In genomic region chr17:27572665-27573064, GRCh38 we compare ENCODE assay signal across 12 cellular contexts. TPM values are rescaled to one million over a fixed set of nuclear protein-coding genes. Genes with fewer than 3 reads are reported as not detected.
DNase-seq lines count a peak whose midpoint lies in the region; ATAC-seq and TF ChIP-seq lines count a peak whose summit lies in the region.
"Had no signal": no experiment of that assay in that cellular context is flagged by ENCODE, and none has a peak within 500 bp of the region (broad histone marks: within the 10 kb centered on the region; RNA-seq: fewer than 3 reads in every experiment).

No MANE protein-coding gene starts in this region.

- no peaks in the 10 kb centered on the region for H3K9me3 Mint-ChIP-seq in activated T-cell treated with anti-CD3 and anti-CD28 coated beads, Interleukin-2, amount 50 U/mL, for 24 hours
- H3K9me3 Mint-ChIP-seq in natural killer cell, result no peaks in the 10 kb centered on the region
- H3K9me3 Mint-ChIP-seq in stimulated activated memory B cell treated with anti-CD40 and anti-IgM and Interleukin-4, amounts not matched to agents 10 μg/mL and 1 μg/mL and 100 μg/mL, for 72 hours, result no peaks in the 10 kb centered on the region

- DNase-seq in activated CD4-positive, alpha-beta T cell treated with anti-CD3 and anti-CD28 coated beads for 24 hours (ENCODE audit: low read depth in 2 of 2), result peak; percentile 43 to 53
- DNase-seq in activated CD4-positive, alpha-beta T cell treated with anti-CD3 and anti-CD28 coated beads for 1 hour, result no peak
- DNase-seq in activated T-cell treated with anti-CD3 and anti-CD28 coated beads, Interleukin-2, amount 50 U/mL, for 24 hours, result peak; percentile 69
- no peak for DNase-seq in natural killer cell
- no peak for DNase-seq in posterior vena cava (ENCODE audit: low spot score)
- no peak for DNase-seq in medulla oblongata (ENCODE audit: extremely low spot score)
- DNase-seq in AG20443 (ENCODE audit: low spot score), result no peak
- DNase-seq: GDM1, NCI-H1417, WERI-Rb-1 had no signal

- H3K27ac Mint-ChIP-seq in activated T-cell treated with anti-CD3 and anti-CD28 coated beads, Interleukin-2, amount 50 U/mL, for 24 hours, result peak overlapping the region; percentile 94
- H3K27ac Mint-ChIP-seq in natural killer cell, result peak overlapping the region; percentile 93 to 94
- H3K27ac Mint-ChIP-seq in stimulated activated memory B cell treated with anti-CD40 and anti-IgM and Interleukin-4, amounts not matched to agents 10 μg/mL and 1 μg/mL and 100 μg/mL, for 72 hours, result peak overlapping the region; percentile 28

- intact Hi-C loops in natural killer cell (cut with micrococcal nuclease), result no loop called here
- intact Hi-C loops in posterior vena cava (cut with DNase I), result no loop called here

- ATAC-seq in natural killer cell, result no peak
- ATAC-seq in stimulated activated memory B cell treated with anti-CD40 and anti-IgM and Interleukin-4, amounts not matched to agents 10 μg/mL and 1 μg/mL and 100 μg/mL, for 72 hours, result no peak
- ATAC-seq: A549 had no signal

- H3K36me3 Mint-ChIP-seq in activated T-cell treated with anti-CD3 and anti-CD28 coated beads, Interleukin-2, amount 50 U/mL, for 24 hours (ENCODE audit: low read depth), result peaks cover 71% of the 10 kb centered on the region
- H3K36me3 Mint-ChIP-seq in natural killer cell, result no peaks in the 10 kb centered on the region
- no peaks in the 10 kb centered on the region for H3K36me3 Mint-ChIP-seq in stimulated activated memory B cell treated with anti-CD40 and anti-IgM and Interleukin-4, amounts not matched to agents 10 μg/mL and 1 μg/mL and 100 μg/mL, for 72 hours

- H3K4me1 Mint-ChIP-seq in activated T-cell treated with anti-CD3 and anti-CD28 coated beads, Interleukin-2, amount 50 U/mL, for 24 hours (ENCODE audit: low read depth), result peaks cover 86% of the 10 kb centered on the region
- peaks cover 74 to 81% of the 10 kb centered on the region in 2 donors for H3K4me1 Mint-ChIP-seq in natural killer cell
- H3K4me1 Mint-ChIP-seq in stimulated activated memory B cell treated with anti-CD40 and anti-IgM and Interleukin-4, amounts not matched to agents 10 μg/mL and 1 μg/mL and 100 μg/mL, for 72 hours, result peaks cover 28% of the 10 kb centered on the region

- peak overlapping the region; percentile 59 for H3K4me3 Mint-ChIP-seq in activated T-cell treated with anti-CD3 and anti-CD28 coated beads, Interleukin-2, amount 50 U/mL, for 24 hours
- H3K4me3 Mint-ChIP-seq in natural killer cell, result no peak overlapping the region
- no peak overlapping the region for H3K4me3 Mint-ChIP-seq in stimulated activated memory B cell treated with anti-CD40 and anti-IgM and Interleukin-4, amounts not matched to agents 10 μg/mL and 1 μg/mL and 100 μg/mL, for 72 hours

- no peak for TF ChIP-seq CTCF in natural killer cell (IDR thresholded peaks at IDR 0.05)

- H3K27me3 Mint-ChIP-seq in activated T-cell treated with anti-CD3 and anti-CD28 coated beads, Interleukin-2, amount 50 U/mL, for 24 hours, result no peaks in the 10 kb centered on the region
- no peaks in the 10 kb centered on the region for H3K27me3 Mint-ChIP-seq in natural killer cell (ENCODE audit: low read depth in 2 of 2)
- H3K27me3 Mint-ChIP-seq in stimulated activated memory B cell treated with anti-CD40 and anti-IgM and Interleukin-4, amounts not matched to agents 10 μg/mL and 1 μg/mL and 100 μg/mL, for 72 hours, result no peaks in the 10 kb centered on the region

RNA-seq across cellular contexts. Expression of gene LGALS9, which starts 58.3 kb away (rescaled TPM):
- total RNA-seq in natural killer cell (100 to 1,000 TPM in 2 of 3 donors, 10 to 100 TPM in 1; 83.4 to 142 (median 102) TPM), posterior vena cava (10 to 100 TPM; 53.9 to 56.9 TPM)

Comparison
In these comparisons a context has a peak if more than half of its experiments do, and no peak if none do; other contexts are left out.
1. DNase-seq: peak in activated CD4-positive, alpha-beta T cell treated with anti-CD3 and anti-CD28 coated beads for 24 hours (2 of 2) and activated T-cell treated with anti-CD3 and anti-CD28 coated beads, Interleukin-2, amount 50 U/mL, for 24 hours (single experiment); none in activated CD4-positive, alpha-beta T cell treated with anti-CD3 and anti-CD28 coated beads for 1 hour (single experiment), natural killer cell (single experiment), posterior vena cava (single experiment), medulla oblongata (single experiment) and AG20443 (single experiment).
2. H3K27ac Mint-ChIP-seq: peak in every context shown above with its lines; median percentile 94 in activated T-cell treated with anti-CD3 and anti-CD28 coated beads, Interleukin-2, amount 50 U/mL, for 24 hours; 94 in natural killer cell; 28 in stimulated activated memory B cell treated with anti-CD40 and anti-IgM and Interleukin-4, amounts not matched to agents 10 μg/mL and 1 μg/mL and 100 μg/mL, for 72 hours.